ENCODE assay signal across 1 cellular context in the genomic region with DNA sequence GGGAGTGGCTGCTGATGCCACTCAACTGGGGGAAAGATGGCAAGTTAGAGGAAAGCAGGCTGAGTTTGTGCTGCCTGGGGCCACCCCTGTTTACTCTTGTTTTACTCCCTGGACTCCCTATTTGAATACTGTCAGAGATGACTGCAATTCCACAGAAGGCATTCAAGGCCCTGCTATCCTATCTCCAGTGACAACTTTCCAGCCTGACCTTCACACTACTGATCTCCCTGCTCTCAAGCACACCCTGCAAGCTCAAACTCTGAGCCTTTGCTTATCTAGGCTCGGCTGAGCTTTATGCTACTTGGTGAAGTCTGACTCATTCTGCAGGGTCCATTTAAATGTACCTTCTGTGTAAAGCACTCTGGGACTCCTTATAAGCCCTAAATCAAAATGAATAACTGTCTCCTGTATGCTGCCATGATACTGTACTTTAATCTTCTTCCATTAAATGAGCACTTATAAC.
TF ChIP-seq lines count a peak whose summit lies in the region.

No MANE protein-coding gene starts in this region.

TF ChIP-seq in HepG2, 621 proteins besides CTCF, POLR2A, EP300 and RAD21 (continued from another document):
- TF ChIP-seq, protein P1, sequence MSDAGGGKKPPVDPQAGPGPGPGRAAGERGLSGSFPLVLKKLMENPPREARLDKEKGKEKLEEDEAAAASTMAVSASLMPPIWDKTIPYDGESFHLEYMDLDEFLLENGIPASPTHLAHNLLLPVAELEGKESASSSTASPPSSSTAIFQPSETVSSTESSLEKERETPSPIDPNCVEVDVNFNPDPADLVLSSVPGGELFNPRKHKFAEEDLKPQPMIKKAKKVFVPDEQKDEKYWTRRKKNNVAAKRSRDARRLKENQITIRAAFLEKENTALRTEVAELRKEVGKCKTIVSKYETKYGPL (CRISPR knock-in tag; IDR thresholded peaks at IDR 0.05), result no peak
- TF ChIP-seq NR2F1 (CRISPR knock-in tag; IDR thresholded peaks at IDR 0.05) (peak in 1 of 2 experiments; percentile 49; a peak in 1 of 4 replicates), PLRG1 (conservative IDR thresholded peaks at IDR 0.05) (no peak), ZNF10 (CRISPR knock-in tag; IDR thresholded peaks at IDR 0.05; ENCODE audit: borderline replicate concordance, low read depth) (no peak), ZNF569 (CRISPR knock-in tag; IDR thresholded peaks at IDR 0.05; ENCODE audit: borderline replicate concordance) (no peak), HDAC6 (IDR thresholded peaks at IDR 0.05; ENCODE audit: low read depth, low read length) (no peak), ZNF138 (CRISPR knock-in tag; IDR thresholded peaks at IDR 0.05; ENCODE audit: low read depth) (no peak), SP5 (CRISPR knock-in tag; IDR thresholded peaks at IDR 0.05; ENCODE audit: borderline replicate concordance, low read depth) (peak; percentile 51; the same call in 1 of the 2 replicates), ZSCAN12 (CRISPR knock-in tag; IDR thresholded peaks at IDR 0.05) (no peak), TBP (CRISPR knock-in tag; IDR thresholded peaks at IDR 0.05) (no peak), DNMT1 (CRISPR knock-in tag; IDR thresholded peaks at IDR 0.05) (no peak), ZSCAN30 (CRISPR knock-in tag; IDR thresholded peaks at IDR 0.05) (no peak), ZNF570 (CRISPR knock-in tag; IDR thresholded peaks at IDR 0.05; ENCODE audit: borderline replicate concordance) (no peak), MIXL1 (CRISPR knock-in tag; IDR thresholded peaks at IDR 0.05) (no peak; the same call in 1 of the 2 replicates), ZNF121 (CRISPR knock-in tag; IDR thresholded peaks at IDR 0.05) (no peak), HNF4A (CRISPR knock-in tag; IDR thresholded peaks at IDR 0.05) (peak; percentile 87), HOXA3 (CRISPR knock-in tag; IDR thresholded peaks at IDR 0.05) (peak; percentile 62; the same call in 1 of the 2 replicates), ZMYM4 (CRISPR knock-in tag; IDR thresholded peaks at IDR 0.05) (peak; percentile 75), ZFP90 (CRISPR knock-in tag; IDR thresholded peaks at IDR 0.05; ENCODE audit: borderline replicate concordance) (0 out of 2 replicates have a peak, but pooled peaks have one; percentile 37), ZNF260 (CRISPR knock-in tag; IDR thresholded peaks at IDR 0.05; ENCODE audit: borderline replicate concordance, low read depth) (no peak), KDM1A (CRISPR knock-in tag; IDR thresholded peaks at IDR 0.05) (no peak), SRSF9 (IDR thresholded peaks at IDR 0.05; ENCODE audit: borderline replicate concordance, insufficient read depth, low read depth, low read length, poor library complexity, severe bottlenecking) (no peak), ZNF501 (CRISPR knock-in tag; IDR thresholded peaks at IDR 0.05) (peak; percentile 56), CENPT (CRISPR knock-in tag; IDR thresholded peaks at IDR 0.05; ENCODE audit: low read depth) (no peak), ZNF235 (CRISPR knock-in tag; IDR thresholded peaks at IDR 0.05; ENCODE audit: borderline replicate concordance) (no peak), MAFF (IDR thresholded peaks at IDR 0.05; ENCODE audit: low read depth, low read length) (0 out of 2 replicates have a peak, but pooled peaks have one; percentile 4)
- TF ChIP-seq, protein P2, sequence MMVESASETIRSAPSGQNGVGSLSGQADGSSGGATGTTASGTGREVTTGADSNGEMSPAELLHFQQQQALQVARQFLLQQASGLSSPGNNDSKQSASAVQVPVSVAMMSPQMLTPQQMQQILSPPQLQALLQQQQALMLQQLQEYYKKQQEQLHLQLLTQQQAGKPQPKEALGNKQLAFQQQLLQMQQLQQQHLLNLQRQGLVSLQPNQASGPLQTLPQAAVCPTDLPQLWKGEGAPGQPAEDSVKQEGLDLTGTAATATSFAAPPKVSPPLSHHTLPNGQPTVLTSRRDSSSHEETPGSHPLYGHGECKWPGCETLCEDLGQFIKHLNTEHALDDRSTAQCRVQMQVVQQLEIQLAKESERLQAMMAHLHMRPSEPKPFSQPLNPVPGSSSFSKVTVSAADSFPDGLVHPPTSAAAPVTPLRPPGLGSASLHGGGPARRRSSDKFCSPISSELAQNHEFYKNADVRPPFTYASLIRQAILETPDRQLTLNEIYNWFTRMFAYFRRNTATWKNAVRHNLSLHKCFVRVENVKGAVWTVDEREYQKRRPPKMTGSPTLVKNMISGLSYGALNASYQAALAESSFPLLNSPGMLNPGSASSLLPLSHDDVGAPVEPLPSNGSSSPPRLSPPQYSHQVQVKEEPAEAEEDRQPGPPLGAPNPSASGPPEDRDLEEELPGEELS (CRISPR knock-in tag; IDR thresholded peaks at IDR 0.05), result peak; percentile 87
- TF ChIP-seq, protein P3, sequence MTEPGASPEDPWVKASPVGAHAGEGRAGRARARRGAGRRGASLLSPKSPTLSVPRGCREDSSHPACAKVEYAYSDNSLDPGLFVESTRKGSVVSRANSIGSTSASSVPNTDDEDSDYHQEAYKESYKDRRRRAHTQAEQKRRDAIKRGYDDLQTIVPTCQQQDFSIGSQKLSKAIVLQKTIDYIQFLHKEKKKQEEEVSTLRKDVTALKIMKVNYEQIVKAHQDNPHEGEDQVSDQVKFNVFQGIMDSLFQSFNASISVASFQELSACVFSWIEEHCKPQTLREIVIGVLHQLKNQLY (CRISPR knock-in tag; IDR thresholded peaks at IDR 0.05), result no peak
- TF ChIP-seq, protein P4, sequence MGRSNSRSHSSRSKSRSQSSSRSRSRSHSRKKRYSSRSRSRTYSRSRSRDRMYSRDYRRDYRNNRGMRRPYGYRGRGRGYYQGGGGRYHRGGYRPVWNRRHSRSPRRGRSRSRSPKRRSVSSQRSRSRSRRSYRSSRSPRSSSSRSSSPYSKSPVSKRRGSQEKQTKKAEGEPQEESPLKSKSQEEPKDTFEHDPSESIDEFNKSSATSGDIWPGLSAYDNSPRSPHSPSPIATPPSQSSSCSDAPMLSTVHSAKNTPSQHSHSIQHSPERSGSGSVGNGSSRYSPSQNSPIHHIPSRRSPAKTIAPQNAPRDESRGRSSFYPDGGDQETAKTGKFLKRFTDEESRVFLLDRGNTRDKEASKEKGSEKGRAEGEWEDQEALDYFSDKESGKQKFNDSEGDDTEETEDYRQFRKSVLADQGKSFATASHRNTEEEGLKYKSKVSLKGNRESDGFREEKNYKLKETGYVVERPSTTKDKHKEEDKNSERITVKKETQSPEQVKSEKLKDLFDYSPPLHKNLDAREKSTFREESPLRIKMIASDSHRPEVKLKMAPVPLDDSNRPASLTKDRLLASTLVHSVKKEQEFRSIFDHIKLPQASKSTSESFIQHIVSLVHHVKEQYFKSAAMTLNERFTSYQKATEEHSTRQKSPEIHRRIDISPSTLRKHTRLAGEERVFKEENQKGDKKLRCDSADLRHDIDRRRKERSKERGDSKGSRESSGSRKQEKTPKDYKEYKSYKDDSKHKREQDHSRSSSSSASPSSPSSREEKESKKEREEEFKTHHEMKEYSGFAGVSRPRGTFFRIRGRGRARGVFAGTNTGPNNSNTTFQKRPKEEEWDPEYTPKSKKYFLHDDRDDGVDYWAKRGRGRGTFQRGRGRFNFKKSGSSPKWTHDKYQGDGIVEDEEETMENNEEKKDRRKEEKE (IDR thresholded peaks at IDR 0.05), result no peak
- TF ChIP-seq, protein P5, sequence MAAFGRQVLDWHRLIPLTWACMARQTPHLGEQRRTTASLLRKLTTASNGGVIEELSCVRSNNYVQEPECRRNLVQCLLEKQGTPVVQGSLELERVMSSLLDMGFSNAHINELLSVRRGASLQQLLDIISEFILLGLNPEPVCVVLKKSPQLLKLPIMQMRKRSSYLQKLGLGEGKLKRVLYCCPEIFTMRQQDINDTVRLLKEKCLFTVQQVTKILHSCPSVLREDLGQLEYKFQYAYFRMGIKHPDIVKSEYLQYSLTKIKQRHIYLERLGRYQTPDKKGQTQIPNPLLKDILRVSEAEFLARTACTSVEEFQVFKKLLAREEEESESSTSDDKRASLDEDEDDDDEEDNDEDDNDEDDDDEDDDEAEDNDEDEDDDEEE (CRISPR knock-in tag; IDR thresholded peaks at IDR 0.05), result no peak
